1 cellular context compared by ENCODE assay signal in the genomic region with DNA sequence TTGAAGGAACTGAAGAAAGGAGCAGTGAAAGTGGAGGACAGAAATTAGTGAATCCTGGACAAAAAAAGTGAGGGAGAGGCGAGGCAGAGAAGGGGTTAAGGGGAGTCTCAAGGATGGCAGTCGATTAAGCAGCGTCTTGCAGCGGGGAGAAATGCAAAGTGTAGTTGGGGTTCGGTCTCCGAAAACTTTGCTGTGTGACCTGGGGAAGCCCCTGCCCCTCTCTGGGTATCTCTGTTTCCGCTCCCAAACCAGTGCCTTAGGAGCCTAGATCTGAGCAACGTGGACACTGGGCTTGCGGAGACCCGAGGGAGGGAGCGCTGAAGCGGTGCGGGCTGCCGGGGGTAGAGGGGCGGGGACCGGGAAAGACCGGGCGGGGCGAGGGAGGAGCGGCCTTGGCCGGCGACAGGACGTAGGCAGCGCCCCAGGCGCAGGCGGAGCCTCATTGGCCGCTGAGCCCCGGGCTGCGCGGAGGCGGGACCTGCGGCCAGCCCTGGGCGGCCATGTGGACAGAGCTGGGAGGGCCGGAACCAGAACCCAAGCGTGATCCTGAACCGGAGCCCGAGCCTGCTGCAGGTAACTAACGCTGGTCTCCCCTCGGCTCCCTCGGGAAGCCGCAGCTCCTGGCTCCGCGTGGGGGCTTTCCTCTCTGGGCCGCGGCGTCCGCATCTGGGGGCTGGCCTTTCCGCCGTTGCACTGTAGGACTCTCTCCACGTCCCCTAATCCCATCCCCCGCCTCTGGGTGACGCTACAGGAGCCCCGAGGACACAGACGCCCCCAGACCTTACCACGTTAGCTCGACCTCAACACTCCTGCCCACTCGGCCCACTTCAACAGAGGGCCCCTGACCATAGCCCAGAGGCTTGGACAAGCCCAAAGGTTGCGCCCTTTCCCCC.
TF ChIP-seq lines count a peak whose summit lies in the region.

A gene (plus strand): TSS at position 468 of the 893 bp plus-strand sequence. CDS start 3,047 bp downstream, outside the sequence.

TF ChIP-seq in K562, 482 proteins besides CTCF, POLR2A, EP300 and RAD21 (continued from another document and continues in another):
- TF ChIP-seq, protein P1, sequence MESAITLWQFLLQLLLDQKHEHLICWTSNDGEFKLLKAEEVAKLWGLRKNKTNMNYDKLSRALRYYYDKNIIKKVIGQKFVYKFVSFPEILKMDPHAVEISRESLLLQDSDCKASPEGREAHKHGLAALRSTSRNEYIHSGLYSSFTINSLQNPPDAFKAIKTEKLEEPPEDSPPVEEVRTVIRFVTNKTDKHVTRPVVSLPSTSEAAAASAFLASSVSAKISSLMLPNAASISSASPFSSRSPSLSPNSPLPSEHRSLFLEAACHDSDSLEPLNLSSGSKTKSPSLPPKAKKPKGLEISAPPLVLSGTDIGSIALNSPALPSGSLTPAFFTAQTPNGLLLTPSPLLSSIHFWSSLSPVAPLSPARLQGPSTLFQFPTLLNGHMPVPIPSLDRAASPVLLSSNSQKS (CRISPR knock-in tag; IDR thresholded peaks at IDR 0.05) = no peak
- no peak for TF ChIP-seq ZNF175 (CRISPR knock-in tag; IDR thresholded peaks at IDR 0.05; ENCODE audit: low read depth)
- TF ChIP-seq DPF2 (IDR thresholded peaks at IDR 0.05) = peak; percentile 46
- TF ChIP-seq ZNF717 (CRISPR knock-in tag; IDR thresholded peaks at IDR 0.05) = no peak
- no peak for TF ChIP-seq RFX1 (IDR thresholded peaks at IDR 0.05)
- TF ChIP-seq, protein P2, sequence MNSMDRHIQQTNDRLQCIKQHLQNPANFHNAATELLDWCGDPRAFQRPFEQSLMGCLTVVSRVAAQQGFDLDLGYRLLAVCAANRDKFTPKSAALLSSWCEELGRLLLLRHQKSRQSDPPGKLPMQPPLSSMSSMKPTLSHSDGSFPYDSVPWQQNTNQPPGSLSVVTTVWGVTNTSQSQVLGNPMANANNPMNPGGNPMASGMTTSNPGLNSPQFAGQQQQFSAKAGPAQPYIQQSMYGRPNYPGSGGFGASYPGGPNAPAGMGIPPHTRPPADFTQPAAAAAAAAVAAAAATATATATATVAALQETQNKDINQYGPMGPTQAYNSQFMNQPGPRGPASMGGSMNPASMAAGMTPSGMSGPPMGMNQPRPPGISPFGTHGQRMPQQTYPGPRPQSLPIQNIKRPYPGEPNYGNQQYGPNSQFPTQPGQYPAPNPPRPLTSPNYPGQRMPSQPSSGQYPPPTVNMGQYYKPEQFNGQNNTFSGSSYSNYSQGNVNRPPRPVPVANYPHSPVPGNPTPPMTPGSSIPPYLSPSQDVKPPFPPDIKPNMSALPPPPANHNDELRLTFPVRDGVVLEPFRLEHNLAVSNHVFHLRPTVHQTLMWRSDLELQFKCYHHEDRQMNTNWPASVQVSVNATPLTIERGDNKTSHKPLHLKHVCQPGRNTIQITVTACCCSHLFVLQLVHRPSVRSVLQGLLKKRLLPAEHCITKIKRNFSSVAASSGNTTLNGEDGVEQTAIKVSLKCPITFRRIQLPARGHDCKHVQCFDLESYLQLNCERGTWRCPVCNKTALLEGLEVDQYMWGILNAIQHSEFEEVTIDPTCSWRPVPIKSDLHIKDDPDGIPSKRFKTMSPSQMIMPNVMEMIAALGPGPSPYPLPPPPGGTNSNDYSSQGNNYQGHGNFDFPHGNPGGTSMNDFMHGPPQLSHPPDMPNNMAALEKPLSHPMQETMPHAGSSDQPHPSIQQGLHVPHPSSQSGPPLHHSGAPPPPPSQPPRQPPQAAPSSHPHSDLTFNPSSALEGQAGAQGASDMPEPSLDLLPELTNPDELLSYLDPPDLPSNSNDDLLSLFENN (IDR thresholded peaks at IDR 0.05; ENCODE audit: low read depth in 2 of 2, low read length in 2 of 2) = no peak
- TF ChIP-seq, protein P3, sequence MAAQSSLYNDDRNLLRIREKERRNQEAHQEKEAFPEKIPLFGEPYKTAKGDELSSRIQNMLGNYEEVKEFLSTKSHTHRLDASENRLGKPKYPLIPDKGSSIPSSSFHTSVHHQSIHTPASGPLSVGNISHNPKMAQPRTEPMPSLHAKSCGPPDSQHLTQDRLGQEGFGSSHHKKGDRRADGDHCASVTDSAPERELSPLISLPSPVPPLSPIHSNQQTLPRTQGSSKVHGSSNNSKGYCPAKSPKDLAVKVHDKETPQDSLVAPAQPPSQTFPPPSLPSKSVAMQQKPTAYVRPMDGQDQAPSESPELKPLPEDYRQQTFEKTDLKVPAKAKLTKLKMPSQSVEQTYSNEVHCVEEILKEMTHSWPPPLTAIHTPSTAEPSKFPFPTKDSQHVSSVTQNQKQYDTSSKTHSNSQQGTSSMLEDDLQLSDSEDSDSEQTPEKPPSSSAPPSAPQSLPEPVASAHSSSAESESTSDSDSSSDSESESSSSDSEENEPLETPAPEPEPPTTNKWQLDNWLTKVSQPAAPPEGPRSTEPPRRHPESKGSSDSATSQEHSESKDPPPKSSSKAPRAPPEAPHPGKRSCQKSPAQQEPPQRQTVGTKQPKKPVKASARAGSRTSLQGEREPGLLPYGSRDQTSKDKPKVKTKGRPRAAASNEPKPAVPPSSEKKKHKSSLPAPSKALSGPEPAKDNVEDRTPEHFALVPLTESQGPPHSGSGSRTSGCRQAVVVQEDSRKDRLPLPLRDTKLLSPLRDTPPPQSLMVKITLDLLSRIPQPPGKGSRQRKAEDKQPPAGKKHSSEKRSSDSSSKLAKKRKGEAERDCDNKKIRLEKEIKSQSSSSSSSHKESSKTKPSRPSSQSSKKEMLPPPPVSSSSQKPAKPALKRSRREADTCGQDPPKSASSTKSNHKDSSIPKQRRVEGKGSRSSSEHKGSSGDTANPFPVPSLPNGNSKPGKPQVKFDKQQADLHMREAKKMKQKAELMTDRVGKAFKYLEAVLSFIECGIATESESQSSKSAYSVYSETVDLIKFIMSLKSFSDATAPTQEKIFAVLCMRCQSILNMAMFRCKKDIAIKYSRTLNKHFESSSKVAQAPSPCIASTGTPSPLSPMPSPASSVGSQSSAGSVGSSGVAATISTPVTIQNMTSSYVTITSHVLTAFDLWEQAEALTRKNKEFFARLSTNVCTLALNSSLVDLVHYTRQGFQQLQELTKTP (IDR thresholded peaks at IDR 0.05; ENCODE audit: low read depth in 1 of 2, partially characterized antibody in 2 of 2) = no peak
- TF ChIP-seq ASH1L (IDR thresholded peaks at IDR 0.05; ENCODE audit: borderline replicate concordance, low read depth, partially characterized antibody) = no peak
- TF ChIP-seq ZNF143 (CRISPR knock-in tag; IDR thresholded peaks at IDR 0.05) = no peak
- TF ChIP-seq, protein P4, sequence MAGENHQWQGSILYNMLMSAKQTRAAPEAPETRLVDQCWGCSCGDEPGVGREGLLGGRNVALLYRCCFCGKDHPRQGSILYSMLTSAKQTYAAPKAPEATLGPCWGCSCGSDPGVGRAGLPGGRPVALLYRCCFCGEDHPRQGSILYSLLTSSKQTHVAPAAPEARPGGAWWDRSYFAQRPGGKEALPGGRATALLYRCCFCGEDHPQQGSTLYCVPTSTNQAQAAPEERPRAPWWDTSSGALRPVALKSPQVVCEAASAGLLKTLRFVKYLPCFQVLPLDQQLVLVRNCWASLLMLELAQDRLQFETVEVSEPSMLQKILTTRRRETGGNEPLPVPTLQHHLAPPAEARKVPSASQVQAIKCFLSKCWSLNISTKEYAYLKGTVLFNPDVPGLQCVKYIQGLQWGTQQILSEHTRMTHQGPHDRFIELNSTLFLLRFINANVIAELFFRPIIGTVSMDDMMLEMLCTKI (IDR thresholded peaks at IDR 0.05; ENCODE audit: partially characterized antibody) = no peak
- TF ChIP-seq ARID2 (IDR thresholded peaks at IDR 0.05) = no peak
- TF ChIP-seq PPARD (CRISPR knock-in tag; IDR thresholded peaks at IDR 0.05) = no peak
- no peak for TF ChIP-seq CEBPG (CRISPR knock-in tag; IDR thresholded peaks at IDR 0.05)
- no peak for TF ChIP-seq CEBPG (tag; conservative IDR thresholded peaks at IDR 0.05 in 1 of 2, IDR thresholded peaks at IDR 0.05 in 1 of 2)
- TF ChIP-seq, protein P5, sequence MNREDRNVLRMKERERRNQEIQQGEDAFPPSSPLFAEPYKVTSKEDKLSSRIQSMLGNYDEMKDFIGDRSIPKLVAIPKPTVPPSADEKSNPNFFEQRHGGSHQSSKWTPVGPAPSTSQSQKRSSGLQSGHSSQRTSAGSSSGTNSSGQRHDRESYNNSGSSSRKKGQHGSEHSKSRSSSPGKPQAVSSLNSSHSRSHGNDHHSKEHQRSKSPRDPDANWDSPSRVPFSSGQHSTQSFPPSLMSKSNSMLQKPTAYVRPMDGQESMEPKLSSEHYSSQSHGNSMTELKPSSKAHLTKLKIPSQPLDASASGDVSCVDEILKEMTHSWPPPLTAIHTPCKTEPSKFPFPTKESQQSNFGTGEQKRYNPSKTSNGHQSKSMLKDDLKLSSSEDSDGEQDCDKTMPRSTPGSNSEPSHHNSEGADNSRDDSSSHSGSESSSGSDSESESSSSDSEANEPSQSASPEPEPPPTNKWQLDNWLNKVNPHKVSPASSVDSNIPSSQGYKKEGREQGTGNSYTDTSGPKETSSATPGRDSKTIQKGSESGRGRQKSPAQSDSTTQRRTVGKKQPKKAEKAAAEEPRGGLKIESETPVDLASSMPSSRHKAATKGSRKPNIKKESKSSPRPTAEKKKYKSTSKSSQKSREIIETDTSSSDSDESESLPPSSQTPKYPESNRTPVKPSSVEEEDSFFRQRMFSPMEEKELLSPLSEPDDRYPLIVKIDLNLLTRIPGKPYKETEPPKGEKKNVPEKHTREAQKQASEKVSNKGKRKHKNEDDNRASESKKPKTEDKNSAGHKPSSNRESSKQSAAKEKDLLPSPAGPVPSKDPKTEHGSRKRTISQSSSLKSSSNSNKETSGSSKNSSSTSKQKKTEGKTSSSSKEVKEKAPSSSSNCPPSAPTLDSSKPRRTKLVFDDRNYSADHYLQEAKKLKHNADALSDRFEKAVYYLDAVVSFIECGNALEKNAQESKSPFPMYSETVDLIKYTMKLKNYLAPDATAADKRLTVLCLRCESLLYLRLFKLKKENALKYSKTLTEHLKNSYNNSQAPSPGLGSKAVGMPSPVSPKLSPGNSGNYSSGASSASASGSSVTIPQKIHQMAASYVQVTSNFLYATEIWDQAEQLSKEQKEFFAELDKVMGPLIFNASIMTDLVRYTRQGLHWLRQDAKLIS (CRISPR knock-in tag; IDR thresholded peaks at IDR 0.05) = peak; percentile 60; the same call in 1 of the 2 replicates
- TF ChIP-seq HLTF (IDR thresholded peaks at IDR 0.05) = no peak
- no peak for TF ChIP-seq ZNF121 (CRISPR knock-in tag; conservative IDR thresholded peaks at IDR 0.05)
- TF ChIP-seq NEUROD1 (IDR thresholded peaks at IDR 0.05; ENCODE audit: borderline replicate concordance, low read depth, low read length, partially characterized antibody) = peak; percentile 8
- TF ChIP-seq MYC (IDR thresholded peaks at IDR 0.05; ENCODE audit: low read depth, low read length) = peak; percentile 95
- TF ChIP-seq MYC (CRISPR knock-in tag; IDR thresholded peaks at IDR 0.05; ENCODE audit: borderline replicate concordance, low read depth) = peak; percentile 89; the same call in 1 of the 2 replicates
- peak; percentile 12; the same call in 1 of the 2 replicates for TF ChIP-seq HDAC2 (IDR thresholded peaks at IDR 0.05)
- TF ChIP-seq, protein P6, sequence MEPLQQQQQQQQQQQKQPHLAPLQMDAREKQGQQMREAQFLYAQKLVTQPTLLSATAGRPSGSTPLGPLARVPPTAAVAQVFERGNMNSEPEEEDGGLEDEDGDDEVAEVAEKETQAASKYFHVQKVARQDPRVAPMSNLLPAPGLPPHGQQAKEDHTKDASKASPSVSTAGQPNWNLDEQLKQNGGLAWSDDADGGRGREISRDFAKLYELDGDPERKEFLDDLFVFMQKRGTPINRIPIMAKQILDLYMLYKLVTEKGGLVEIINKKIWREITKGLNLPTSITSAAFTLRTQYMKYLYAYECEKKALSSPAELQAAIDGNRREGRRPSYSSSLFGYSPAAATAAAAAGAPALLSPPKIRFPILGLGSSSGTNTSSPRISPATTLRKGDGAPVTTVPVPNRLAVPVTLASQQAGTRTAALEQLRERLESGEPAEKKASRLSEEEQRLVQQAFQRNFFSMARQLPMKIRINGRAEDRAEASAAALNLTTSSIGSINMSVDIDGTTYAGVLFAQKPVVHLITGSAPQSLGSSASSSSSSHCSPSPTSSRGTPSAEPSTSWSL (CRISPR knock-in tag; IDR thresholded peaks at IDR 0.05; ENCODE audit: borderline replicate concordance) = no peak
- no peak for TF ChIP-seq NONO (IDR thresholded peaks at IDR 0.05; ENCODE audit: low read depth in 2 of 2, low read length in 1 of 2)
- TF ChIP-seq ZBED1 (IDR thresholded peaks at IDR 0.05) = 0 out of 2 replicates have a peak, but pooled peaks have one; percentile 44
- TF ChIP-seq, protein P7, sequence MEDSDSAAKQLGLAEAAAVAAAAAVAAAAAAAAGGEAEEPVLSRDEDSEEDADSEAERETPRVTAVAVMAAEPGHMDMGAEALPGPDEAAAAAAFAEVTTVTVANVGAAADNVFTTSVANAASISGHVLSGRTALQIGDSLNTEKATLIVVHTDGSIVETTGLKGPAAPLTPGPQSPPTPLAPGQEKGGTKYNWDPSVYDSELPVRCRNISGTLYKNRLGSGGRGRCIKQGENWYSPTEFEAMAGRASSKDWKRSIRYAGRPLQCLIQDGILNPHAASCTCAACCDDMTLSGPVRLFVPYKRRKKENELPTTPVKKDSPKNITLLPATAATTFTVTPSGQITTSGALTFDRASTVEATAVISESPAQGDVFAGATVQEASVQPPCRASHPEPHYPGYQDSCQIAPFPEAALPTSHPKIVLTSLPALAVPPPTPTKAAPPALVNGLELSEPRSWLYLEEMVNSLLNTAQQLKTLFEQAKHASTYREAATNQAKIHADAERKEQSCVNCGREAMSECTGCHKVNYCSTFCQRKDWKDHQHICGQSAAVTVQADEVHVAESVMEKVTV (CRISPR knock-in tag; IDR thresholded peaks at IDR 0.05) = peak; percentile 5; the same call in 1 of the 2 replicates
- TF ChIP-seq JUN (IDR thresholded peaks at IDR 0.05; ENCODE audit: borderline replicate concordance, low read depth, low read length) = no peak
- TF ChIP-seq JUN (CRISPR knock-in tag; IDR thresholded peaks at IDR 0.05; ENCODE audit: borderline replicate concordance) = no peak
